In the genomic region with DNA sequence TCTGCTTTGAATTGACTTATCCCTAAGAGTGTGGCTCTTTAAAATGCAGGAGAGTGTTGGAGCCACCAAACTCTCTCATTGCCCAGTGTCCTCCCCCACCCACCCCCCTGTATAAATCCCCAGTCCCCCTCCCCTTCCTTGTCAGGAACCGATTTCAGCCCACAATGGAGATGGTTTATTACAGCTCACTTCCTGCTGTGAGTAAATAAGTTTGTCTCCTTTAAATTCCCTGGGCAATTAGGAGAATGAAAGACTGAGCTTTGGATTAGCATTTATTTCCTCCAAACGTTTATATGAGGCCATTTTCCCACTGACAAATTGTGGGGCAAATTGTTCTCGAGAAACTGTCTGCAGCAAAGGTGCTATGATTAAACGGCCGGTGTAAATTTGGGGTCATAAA, we compare ENCODE assay signal across 17 cellular contexts.
DNase-seq lines count a peak whose midpoint lies in the region; TF ChIP-seq lines count a peak whose summit lies in the region.
"Had no signal": no experiment of that assay in that cellular context is flagged by ENCODE, and none has a peak within 500 bp of the region (broad histone marks: within the 10 kb centered on the region; RNA-seq: fewer than 3 reads in every experiment).

No MANE protein-coding gene starts in this region.

- H3K4me3 ChIP-seq in A673 (ENCODE audit: low read depth, low read length, poor library complexity, severe bottlenecking) (no peak overlapping the region), HEK293 (ENCODE audit: low read depth, low read length) (no peak overlapping the region), endodermal cell (ENCODE audit: low read length) (no peak overlapping the region), MG63 (no peak overlapping the region)
- H3K4me3 ChIP-seq: HAP-1 had no signal

- POLR2A ChIA-PET in A673 (lab: Charles Lee; ENCODE audit: low non-redundant PET) (interaction anchor here (0.7 kb wide), 1 partner anchor 331 kb away, joined by 10 read pairs; no protein-coding TSS in a partner anchor), HEK293 (lab: Yijun Ruan, JAX) (no interaction called here)

- no peaks in the 10 kb centered on the region for H3K9me3 ChIP-seq in A673 (ENCODE audit: low read depth, low read length, poor library complexity, severe bottlenecking)
- H3K9me3 ChIP-seq in HEK293 (ENCODE audit: control insufficient read depth, insufficient read depth, low read depth, low read length): no peaks in the 10 kb centered on the region
- H3K9me3 ChIP-seq in endodermal cell (ENCODE audit: control insufficient read depth, low read length): peaks cover 4% of the 10 kb centered on the region
- H3K9me3 ChIP-seq in MG63: no peaks in the 10 kb centered on the region
- H3K9me3 ChIP-seq: HAP-1, SK-N-SH had no signal

- H3K27me3 ChIP-seq in A673 (replicated peaks; ENCODE audit: insufficient read depth, low read depth, low read length, poor library complexity) (no peaks in the 10 kb centered on the region), endodermal cell (ENCODE audit: control insufficient read depth, insufficient read depth, low read length, poor library complexity, severe bottlenecking) (peaks cover 53% of the 10 kb centered on the region), MG63 (no peaks in the 10 kb centered on the region)

- H3K36me3 Mint-ChIP-seq in endodermal cell (ENCODE audit: low read depth): peaks cover 5% of the 10 kb centered on the region

- peaks cover 42% of the 10 kb centered on the region for H3K4me1 Mint-ChIP-seq in endodermal cell

- peaks cover 44% of the 10 kb centered on the region for H3K27me3 Mint-ChIP-seq in endodermal cell (ENCODE audit: insufficient read depth)

- H3K27ac ChIP-seq in A673 (ENCODE audit: low read depth, low read length, poor library complexity, severe bottlenecking): no peak overlapping the region
- H3K27ac ChIP-seq in HEK293 (ENCODE audit: extremely low read depth, low read depth, low read length): no peak overlapping the region
- H3K27ac ChIP-seq in endodermal cell (ENCODE audit: low read depth, low read length): no peak overlapping the region
- H3K27ac ChIP-seq in caudate nucleus (ENCODE audit: low read depth, low read length): no peak overlapping the region
- H3K27ac ChIP-seq: HL-60, KMS-11 had no signal

- no TSS peak for BruUV-seq in A673 (replicated peaks; lab: Mats Ljungman, UMichigan)

- WGBS in endodermal cell (ENCODE audit: insufficient coverage in 1 of 2, insufficient read length in 1 of 2), 2 experiments: 35 to 55% methylated on average over 3 to 4 of the region's 5 CpGs

- H3K4me1 ChIP-seq in A673 (ENCODE audit: insufficient read depth, low read length, poor library complexity, severe bottlenecking): peaks cover 9% of the 10 kb centered on the region
- no peaks in the 10 kb centered on the region for H3K4me1 ChIP-seq in HEK293 (ENCODE audit: control insufficient read depth, insufficient read depth, low read length)
- H3K4me1 ChIP-seq in endodermal cell (ENCODE audit: control insufficient read depth, insufficient read depth, low read length): peaks cover 3% of the 10 kb centered on the region

- no peak overlapping the region for H3K27ac Mint-ChIP-seq in endodermal cell
- H3K27ac Mint-ChIP-seq: CD4-positive, alpha-beta T cell had no signal

- CTCF ChIA-PET in A673 (lab: Charles Lee): interaction anchor here (0.6 to 1.5 kb wide), 2 partner anchors 11 to 1068 kb away, joined by 3 to 4 read pairs; no protein-coding TSS in a partner anchor
- CTCF ChIA-PET in HEK293 (lab: Yijun Ruan, JAX): interaction anchor here (0.6 to 3.9 kb wide), 2 partner anchors 9 to 272 kb away, joined by 4 to 14 read pairs; no protein-coding TSS in a partner anchor

- DNase-seq in A673 (ENCODE audit: low spot score) (peak; percentile 55), NCI-H748 (lab: John Stamatoyannopoulos, UW; ENCODE audit: unreplicated experiment) (peak; percentile 97), endodermal cell (no peak), caudate nucleus (lab: John Stamatoyannopoulos, UW) (no peak), midbrain (lab: John Stamatoyannopoulos, UW) (no peak), MG63 (no peak)
- DNase-seq: CD4-positive, alpha-beta T cell; DMS53; NCI-H1436; NCI-H2029 treated with DMSO at 0.1 percent for 48 hours; NCI-H524 treated with DMSO at 0.1 percent for 48 hours; SHP77; SK-N-SH had no signal

- H3K9ac ChIP-seq in endodermal cell (ENCODE audit: extremely low read depth, low read length, poor library complexity, severe bottlenecking): no peak overlapping the region
- H3K9ac ChIP-seq: KMS-11, SK-N-SH had no signal

- TF ChIP-seq CTCF in A673 (conservative IDR thresholded peaks at IDR 0.05; ENCODE audit: low read depth, low read length) (no peak), HEK293 (tag by site-specific recombination; IDR thresholded peaks at IDR 0.05) (no peak), endodermal cell (conservative IDR thresholded peaks at IDR 0.05) (no peak)

- H3K36me3 ChIP-seq in A673 (ENCODE audit: insufficient read depth, low read length, poor library complexity, severe bottlenecking) (no peaks in the 10 kb centered on the region), HEK293 (ENCODE audit: control insufficient read depth in 2 of 2, insufficient read depth in 1 of 2, low read length in 2 of 2) (no peaks in the 10 kb centered on the region), endodermal cell (ENCODE audit: control insufficient read depth, insufficient read depth, low read length) (no peaks in the 10 kb centered on the region), MG63 (no peaks in the 10 kb centered on the region)
- H3K36me3 ChIP-seq: HAP-1 had no signal

- H3K9me3 Mint-ChIP-seq in endodermal cell: peaks cover 11% of the 10 kb centered on the region
- H3K9me3 Mint-ChIP-seq: CD4-positive, alpha-beta T cell had no signal

- peak overlapping the region; percentile 3 for H3K4me3 Mint-ChIP-seq in endodermal cell
- H3K4me3 Mint-ChIP-seq: CD4-positive, alpha-beta T cell had no signal

- intact Hi-C loops in A673 (cut with micrococcal nuclease; ENCODE audit: unreplicated experiment): no loop called here

TF ChIP-seq in HEK293, 187 proteins besides CTCF, POLR2A, EP300 and RAD21:
- TF ChIP-seq PRDM6 (tag by site-specific recombination; IDR thresholded peaks at IDR 0.05): peak; percentile 29; the same call in 1 of the 2 replicates
- TF ChIP-seq ZNF341 (tag by site-specific recombination; IDR thresholded peaks at IDR 0.05; ENCODE audit: low read depth): no peak
TF ChIP-seq in HEK293: peak in this region for 1.

Comparison
In these comparisons a context has a peak if more than half of its experiments do, and no peak if none do; other contexts are left out.
1. DNase-seq: peak in A673 (single experiment) and NCI-H748 (single experiment); none in endodermal cell (single experiment), caudate nucleus (0 of 61), midbrain (single experiment) and MG63 (single experiment).